ENCODE assay signal across 2 cellular contexts in the genomic region with DNA sequence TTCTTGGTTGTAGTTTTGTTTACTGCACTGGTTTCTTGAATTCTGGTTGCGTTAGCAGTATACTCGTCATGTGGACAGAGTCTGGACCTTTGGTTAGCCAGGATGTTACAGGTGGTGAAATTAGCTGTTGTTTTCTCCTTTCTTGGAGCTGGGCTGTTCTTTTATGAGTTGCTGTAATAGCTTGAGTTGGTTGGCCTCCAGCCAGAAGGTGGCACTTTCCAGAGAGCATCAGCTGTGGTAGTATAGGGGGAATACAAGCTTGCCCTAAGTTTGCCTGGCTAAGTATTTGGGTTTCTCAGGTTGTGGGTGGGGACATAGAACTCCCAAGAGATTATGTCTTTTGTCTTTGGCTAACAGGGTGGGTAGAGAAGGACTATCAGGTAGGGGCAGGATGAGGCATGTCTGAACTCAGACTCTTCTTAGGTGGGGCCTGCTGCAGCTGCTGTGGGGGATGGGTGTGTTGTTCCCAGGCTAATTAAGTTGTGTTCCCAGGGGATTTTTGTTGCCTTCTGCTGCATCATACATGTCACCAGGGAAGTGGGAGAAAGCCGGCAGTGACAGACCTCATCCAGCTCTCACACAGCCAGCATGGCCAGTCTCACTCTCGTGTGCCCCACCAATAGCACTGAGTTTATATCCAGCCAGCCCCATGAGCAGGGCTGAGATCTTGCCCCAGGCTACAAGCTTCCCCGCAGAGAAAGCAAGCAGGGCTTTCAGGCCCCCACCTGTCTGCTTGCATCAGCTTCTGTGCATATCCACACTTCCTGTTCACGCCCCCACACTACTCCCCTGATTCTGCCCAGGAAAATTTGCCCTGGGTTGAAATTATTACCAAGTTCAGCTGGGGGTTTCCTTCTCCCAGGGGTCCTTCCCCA.
TF ChIP-seq lines count a peak whose summit lies in the region.

No MANE protein-coding gene starts in this region.

TF ChIP-seq in HEK293, 187 proteins besides CTCF, POLR2A, EP300 and RAD21:
- TF ChIP-seq ZNF529 (tag by site-specific recombination; IDR thresholded peaks at IDR 0.05; ENCODE audit: insufficient replicate concordance) (no peak), ZIC2 (tag by site-specific recombination; IDR thresholded peaks at IDR 0.05) (0 out of 2 replicates have a peak, but pooled peaks have one; percentile 16), SETDB1 (IDR thresholded peaks at IDR 0.05; ENCODE audit: insufficient read length, low read length) (peak; percentile 34), TRIM28 (IDR thresholded peaks at IDR 0.05; ENCODE audit: borderline replicate concordance, low read length) (peak; percentile 61), ZNF335 (tag by site-specific recombination; conservative IDR thresholded peaks at IDR 0.05) (0 out of 2 replicates have a peak, but pooled peaks have one; percentile 25), ZNF138 (tag by site-specific recombination; IDR thresholded peaks at IDR 0.05; ENCODE audit: borderline replicate concordance) (no peak)
- TF ChIP-seq, protein P1, sequence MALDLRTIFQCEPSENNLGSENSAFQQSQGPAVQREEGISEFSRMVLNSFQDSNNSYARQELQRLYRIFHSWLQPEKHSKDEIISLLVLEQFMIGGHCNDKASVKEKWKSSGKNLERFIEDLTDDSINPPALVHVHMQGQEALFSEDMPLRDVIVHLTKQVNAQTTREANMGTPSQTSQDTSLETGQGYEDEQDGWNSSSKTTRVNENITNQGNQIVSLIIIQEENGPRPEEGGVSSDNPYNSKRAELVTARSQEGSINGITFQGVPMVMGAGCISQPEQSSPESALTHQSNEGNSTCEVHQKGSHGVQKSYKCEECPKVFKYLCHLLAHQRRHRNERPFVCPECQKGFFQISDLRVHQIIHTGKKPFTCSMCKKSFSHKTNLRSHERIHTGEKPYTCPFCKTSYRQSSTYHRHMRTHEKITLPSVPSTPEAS (tag by site-specific recombination; IDR thresholded peaks at IDR 0.05), result no peak

TF ChIP-seq in H1, 55 proteins besides CTCF, POLR2A, EP300 and RAD21:
- TF ChIP-seq CHD1 (IDR thresholded peaks at IDR 0.05; ENCODE audit: low read depth, low read length) (no peak), NRF1 (IDR thresholded peaks at IDR 0.05; ENCODE audit: low read depth, low read length) (no peak)
- TF ChIP-seq, protein P2, sequence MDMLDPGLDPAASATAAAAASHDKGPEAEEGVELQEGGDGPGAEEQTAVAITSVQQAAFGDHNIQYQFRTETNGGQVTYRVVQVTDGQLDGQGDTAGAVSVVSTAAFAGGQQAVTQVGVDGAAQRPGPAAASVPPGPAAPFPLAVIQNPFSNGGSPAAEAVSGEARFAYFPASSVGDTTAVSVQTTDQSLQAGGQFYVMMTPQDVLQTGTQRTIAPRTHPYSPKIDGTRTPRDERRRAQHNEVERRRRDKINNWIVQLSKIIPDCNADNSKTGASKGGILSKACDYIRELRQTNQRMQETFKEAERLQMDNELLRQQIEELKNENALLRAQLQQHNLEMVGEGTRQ (IDR thresholded peaks at IDR 0.05; ENCODE audit: low read length), result no peak
